ENCODE assay signal across 9 cellular contexts in the genomic region with DNA sequence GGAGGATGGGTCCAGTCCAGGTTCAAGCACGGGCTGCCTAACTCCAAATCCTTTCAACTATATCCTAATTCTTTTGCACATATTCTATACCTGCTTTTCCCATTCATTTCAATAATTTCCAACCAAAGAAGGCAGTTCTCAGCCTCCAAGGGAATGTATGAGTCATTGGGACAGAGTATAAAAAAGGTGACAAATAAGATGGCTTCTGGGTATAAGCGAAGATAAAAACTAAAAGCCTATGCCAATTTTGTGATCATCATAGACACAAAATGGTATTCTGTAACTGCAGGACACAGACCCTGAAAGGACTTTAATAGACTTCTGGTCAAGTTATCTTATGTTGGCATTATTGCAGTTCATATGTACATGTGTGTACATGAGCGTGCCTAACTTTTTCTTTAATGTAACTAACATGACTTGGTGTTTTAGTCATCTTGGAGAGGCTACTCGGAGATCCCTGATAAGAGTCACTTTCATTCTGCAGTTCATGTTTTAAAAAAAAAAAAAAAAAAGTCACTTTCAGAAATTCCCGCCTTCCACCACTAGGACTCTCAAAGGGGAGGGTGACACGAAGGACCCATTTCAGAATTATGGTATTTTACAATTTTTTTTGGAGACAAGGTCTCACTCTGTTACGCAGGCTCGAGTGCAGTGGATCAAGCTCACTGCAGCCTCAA. TPM values are rescaled to one million over a fixed set of nuclear protein-coding genes. Genes with fewer than 3 reads are reported as not detected.
DNase-seq lines count a peak whose midpoint lies in the region; ATAC-seq and TF ChIP-seq lines count a peak whose summit lies in the region.
"Had no signal": no experiment of that assay in that cellular context is flagged by ENCODE, and none has a peak within 500 bp of the region (broad histone marks: within the 10 kb centered on the region; RNA-seq: fewer than 3 reads in every experiment).

No MANE protein-coding gene starts in this region.

- H3K27ac Mint-ChIP-seq in activated CD4-positive, alpha-beta T cell treated with anti-CD3 and anti-CD28 coated beads for 36 hours, result peak overlapping the region; percentile 69
- H3K27ac Mint-ChIP-seq in IgD-negative memory B cell, result peak overlapping the region in 2 of 3 donors; percentile 1 to 71
- H3K27ac Mint-ChIP-seq in nephron, result no peak overlapping the region

- CTCF ChIA-PET in activated CD4-positive, alpha-beta T cell treated with anti-CD3 and anti-CD28 coated beads for 36 hours (lab: Charles Lee), result interaction anchor here (4.0 kb wide), 1 partner anchor 17 kb away, joined by 21 read pairs; no protein-coding TSS in a partner anchor

- peaks cover 24% of the 10 kb centered on the region for H3K4me1 Mint-ChIP-seq in activated CD4-positive, alpha-beta T cell treated with anti-CD3 and anti-CD28 coated beads for 36 hours
- H3K4me1 Mint-ChIP-seq in IgD-negative memory B cell (peaks cover 0 to 2% (median 0%) of the 10 kb centered on the region in 3 donors), nephron (no peaks in the 10 kb centered on the region)

- DNase-seq in activated CD4-positive, alpha-beta T cell treated with anti-CD3 and anti-CD28 coated beads for 36 hours, result no peak
- no peak for DNase-seq in activated CD4-positive, alpha-beta T cell treated with anti-CD3 and anti-CD28 coated beads, Interleukin-2, amount 50 U/mL, for 4 hours
- DNase-seq in astrocyte of the cerebellum (ENCODE audit: low read depth), result no peak
- no peak for DNase-seq in NCI-H2029 (lab: John Stamatoyannopoulos, UW)
- DNase-seq in stimulated activated CD4-positive, alpha-beta T cell treated with anti-CD3 and anti-CD28 coated beads, Interleukin-2, amount 100 ng/mL, for 24 hours, result no peak
- DNase-seq in activated gamma-delta T cell (lab: John Stamatoyannopoulos, UW), result no peak

- TF ChIP-seq CTCF in astrocyte of the cerebellum (IDR thresholded peaks at IDR 0.05; ENCODE audit: low read depth, low read length, missing control alignments) (peak; percentile 44), nephron (IDR thresholded peaks at IDR 0.05; ENCODE audit: unreplicated experiment in 3 of 3) (peak; percentile 36 to 41 (median 37))

- peaks cover 44% of the 10 kb centered on the region for H3K36me3 Mint-ChIP-seq in activated CD4-positive, alpha-beta T cell treated with anti-CD3 and anti-CD28 coated beads for 36 hours (ENCODE audit: low read depth)
- H3K36me3 Mint-ChIP-seq in IgD-negative memory B cell, result peaks cover 5% of the 10 kb centered on the region
- peaks cover 48% of the 10 kb centered on the region for H3K36me3 Mint-ChIP-seq in nephron (ENCODE audit: low read depth)

- in situ Hi-C loops in astrocyte of the cerebellum (cut with HindIII; ENCODE audit: low sequenced_read_pairs), result no loop called here

- no peak overlapping the region for H3K4me3 Mint-ChIP-seq in activated CD4-positive, alpha-beta T cell treated with anti-CD3 and anti-CD28 coated beads for 36 hours
- H3K4me3 Mint-ChIP-seq in IgD-negative memory B cell, result no peak overlapping the region
- H3K4me3 Mint-ChIP-seq in nephron, result no peak overlapping the region

- POLR2A ChIA-PET in activated CD4-positive, alpha-beta T cell treated with anti-CD3 and anti-CD28 coated beads for 36 hours (lab: Charles Lee), result no interaction called here

- intact Hi-C loops in activated CD4-positive, alpha-beta T cell treated with anti-CD3 and anti-CD28 coated beads for 36 hours (cut with DNase I, micrococcal nuclease), result loop anchor here (2.0 to 5.0 kb wide), 2 partner anchors 23 to 1002 kb away; a partner anchor contains a TSS

- ATAC-seq in activated CD4-positive, alpha-beta T cell treated with anti-CD3 and anti-CD28 coated beads for 36 hours, result peak; percentile 42

- H3K4me3 ChIP-seq in astrocyte of the cerebellum (ENCODE audit: low read depth, low read length), result no peak overlapping the region

- no peaks in the 10 kb centered on the region for H3K9me3 Mint-ChIP-seq in activated CD4-positive, alpha-beta T cell treated with anti-CD3 and anti-CD28 coated beads for 36 hours (ENCODE audit: low read depth)
- H3K9me3 Mint-ChIP-seq in IgD-negative memory B cell (no peaks in the 10 kb centered on the region), nephron (no peaks in the 10 kb centered on the region)

- H3K27me3 Mint-ChIP-seq in activated CD4-positive, alpha-beta T cell treated with anti-CD3 and anti-CD28 coated beads for 36 hours, result no peaks in the 10 kb centered on the region
- H3K27me3 Mint-ChIP-seq in IgD-negative memory B cell, result no peaks in the 10 kb centered on the region
- H3K27me3 Mint-ChIP-seq in nephron (ENCODE audit: low read depth), result no peaks in the 10 kb centered on the region

RNA-seq across cellular contexts. Expression of a gene that starts 17.3 kb away (rescaled TPM):
- total RNA-seq in activated CD4-positive, alpha-beta T cell treated with anti-CD3 and anti-CD28 coated beads for 36 hours, result 10 to 100 TPM; 25.6 to 39.0 TPM
- polyA plus RNA-seq in IgD-negative memory B cell, result 24.3 TPM

RNA-seq across cellular contexts. Expression of a gene that starts 45.3 kb away (rescaled TPM):
- total RNA-seq in activated CD4-positive, alpha-beta T cell treated with anti-CD3 and anti-CD28 coated beads for 36 hours, result under 1 TPM; 0.11 to 0.16 TPM
- not detected for polyA plus RNA-seq in IgD-negative memory B cell

RNA-seq across cellular contexts. Expression of a gene that starts 51.5 kb away (rescaled TPM):
- not detected for total RNA-seq in activated CD4-positive, alpha-beta T cell treated with anti-CD3 and anti-CD28 coated beads for 36 hours
- not detected for polyA plus RNA-seq in IgD-negative memory B cell
- total RNA-seq: frontal cortex had no signal

Comparison
In these comparisons a context has a peak if more than half of its experiments do, and no peak if none do; other contexts are left out.
1. H3K27ac Mint-ChIP-seq: peak in activated CD4-positive, alpha-beta T cell treated with anti-CD3 and anti-CD28 coated beads for 36 hours (single experiment) and IgD-negative memory B cell (2 of 3); none in nephron (0 of 3).